ENCODE assay signal across 9 cellular contexts in genomic region chr16:2519711-2520080, GRCh38. TPM values are rescaled to one million over a fixed set of nuclear protein-coding genes. Genes with fewer than 3 reads are reported as not detected.
DNase-seq lines count a peak whose midpoint lies in the region; ATAC-seq, FAIRE-seq and TF ChIP-seq lines count a peak whose summit lies in the region.
"Had no signal": no experiment of that assay in that cellular context is flagged by ENCODE, and none has a peak within 500 bp of the region (broad histone marks: within the 10 kb centered on the region; RNA-seq: fewer than 3 reads in every experiment).

No MANE protein-coding gene starts in this region.

- H3K4me3 Mint-ChIP-seq in activated naive CD8-positive, alpha-beta T cell, result peak overlapping the region; percentile 81
- H3K4me3 Mint-ChIP-seq in immature natural killer cell, result peak overlapping the region; percentile 77 to 89 (median 83)

- TF ChIP-seq EP300 in stomach (IDR thresholded peaks at IDR 0.05), result no peak

- H3K27me3 ChIP-seq in HUES48 (ENCODE audit: control insufficient read depth, insufficient read depth, low read length), result no peaks in the 10 kb centered on the region
- H3K27me3 ChIP-seq in stomach, result no peaks in the 10 kb centered on the region

- H3K27ac Mint-ChIP-seq in activated naive CD8-positive, alpha-beta T cell, result peak overlapping the region; percentile 91
- peak overlapping the region; percentile 89 to 95 (median 92) for H3K27ac Mint-ChIP-seq in immature natural killer cell

- 10 to 47% (median 44%) methylated on average over 4 to 22 of the region's 22 CpGs for WGBS in stomach, 5 donors

- no peak for FAIRE-seq in HTR-8/SVneo (lab: Jason Lieb, UNC)

- ATAC-seq in GM18520 (IDR thresholded peaks at IDR 0.05; ENCODE audit: unreplicated experiment), result no peak
- no peak for ATAC-seq in GM18505 (IDR thresholded peaks at IDR 0.05; ENCODE audit: unreplicated experiment)
- no peak for ATAC-seq in left lobe of liver

- no peak for TF ChIP-seq POLR2A in stomach (IDR thresholded peaks at IDR 0.05)
- no peak for TF ChIP-seq POLR2A in GM18505 (IDR thresholded peaks at IDR 0.05; ENCODE audit: borderline replicate concordance, extremely low read depth, insufficient read depth, insufficient read length)

- TF ChIP-seq CTCF in stomach (IDR thresholded peaks at IDR 0.05), result no peak

- H3K9me3 ChIP-seq in HUES48 (ENCODE audit: control insufficient read depth, insufficient read depth, low read length) (no peaks in the 10 kb centered on the region), stomach (no peaks in the 10 kb centered on the region)

- peaks cover 25% of the 10 kb centered on the region for H3K36me3 ChIP-seq in HUES48 (ENCODE audit: control insufficient read depth, insufficient read depth, low read length)
- peaks cover 12 to 41% (median 36%) of the 10 kb centered on the region in 4 donors for H3K36me3 ChIP-seq in stomach

- H3K27me3 Mint-ChIP-seq in activated naive CD8-positive, alpha-beta T cell, result no peaks in the 10 kb centered on the region
- peaks cover 27 to 52% (median 44%) of the 10 kb centered on the region in 3 donors for H3K27me3 Mint-ChIP-seq in immature natural killer cell (ENCODE audit: low read depth in 3 of 3)

- no peak overlapping the region for H3K9ac ChIP-seq in HUES48 (ENCODE audit: low read depth, low read length)

- DNase-seq in immature natural killer cell, result no peak
- DNase-seq in stomach, result no peak
- DNase-seq in HTR-8/SVneo (ENCODE audit: insufficient read length, low spot score), result no peak
- DNase-seq in left lobe of liver (ENCODE audit: low spot score), result no peak

- H3K27ac ChIP-seq in HUES48 (ENCODE audit: low read depth, low read length), result peak overlapping the region; percentile 51
- peak overlapping the region; percentile 52 to 99 (median 99) for H3K27ac ChIP-seq in stomach

- peaks cover 11% of the 10 kb centered on the region; the same call in 1 of the 2 replicates for H3K4me1 ChIP-seq in HUES48 (ENCODE audit: control insufficient read depth, insufficient read depth, low read length)
- H3K4me1 ChIP-seq in stomach, result peaks cover 60 to 85% (median 72%) of the 10 kb centered on the region in 4 donors

- H3K4me1 Mint-ChIP-seq in activated naive CD8-positive, alpha-beta T cell (ENCODE audit: low read depth), result peaks cover 53% of the 10 kb centered on the region
- H3K4me1 Mint-ChIP-seq in immature natural killer cell, result peaks cover 59 to 61% of the 10 kb centered on the region in 2 donors

- H3K9me3 Mint-ChIP-seq in activated naive CD8-positive, alpha-beta T cell (ENCODE audit: low read depth), result no peaks in the 10 kb centered on the region
- H3K9me3 Mint-ChIP-seq in immature natural killer cell, result no peaks in the 10 kb centered on the region

- intact Hi-C loops in stomach (cut with DNase I; ENCODE audit: low total_unique reads), result no loop called here

- peak overlapping the region; percentile 46; the same call in 1 of the 2 replicates for H3K4me3 ChIP-seq in HUES48 (ENCODE audit: low read depth, low read length)
- H3K4me3 ChIP-seq in stomach, result peak overlapping the region; percentile 61 to 75 (median 72)

- no peaks in the 10 kb centered on the region for H3K36me3 Mint-ChIP-seq in activated naive CD8-positive, alpha-beta T cell
- peaks cover 4 to 12% (median 6%) of the 10 kb centered on the region in 3 donors for H3K36me3 Mint-ChIP-seq in immature natural killer cell

RNA-seq across cellular contexts. Expression of gene AMDHD2, which starts 0.5 kb away (rescaled TPM):
- 10 to 100 TPM; 13.7 to 18.6 (median 13.9) TPM for polyA plus RNA-seq in immature natural killer cell
- 10 to 100 TPM; 13.4 to 76.8 (median 28.7) TPM for total RNA-seq in stomach
- 10 to 100 TPM; 17.2 to 24.7 (median 21.1) TPM for polyA plus RNA-seq in stomach
- total RNA-seq in left lobe of liver, result 22.2 TPM

RNA-seq across cellular contexts. Expression of gene ATP6V0C, which starts 5.9 kb away (rescaled TPM):
- polyA plus RNA-seq in immature natural killer cell, result 100 to 1,000 TPM in 1 of 3 donors, 10 to 100 TPM in 2; 70.9 to 116 (median 90.8) TPM
- total RNA-seq in stomach, result 100 to 1,000 TPM in 2 of 5 donors, 10 to 100 TPM in 2, 1 to 10 TPM in 1; 8.1 to 169 (median 68.3) TPM
- 100 to 1,000 TPM in 1 of 3 donors, 10 to 100 TPM in 2; 49.8 to 113 (median 82.3) TPM for polyA plus RNA-seq in stomach
- 87.0 TPM for total RNA-seq in left lobe of liver

RNA-seq across cellular contexts. Expression of gene CEMP1, which starts 11.5 kb away (rescaled TPM):
- polyA plus RNA-seq in immature natural killer cell (1 to 10 TPM in 2 of 3 donors, under 1 TPM in 1; 0.90 to 3.0 (median 3.0) TPM), stomach (under 1 TPM in 2 of 3 donors, not detected in 1; 0.43 to 0.61 TPM)
- total RNA-seq in stomach (under 1 TPM in 1 of 5 donors, not detected in 4; 0.58 TPM), left lobe of liver (0.20 TPM)
- total RNA-seq: dermis microvascular lymphatic vessel endothelial cell had no signal

RNA-seq across cellular contexts. Expression of gene PDPK1, which starts 18.1 kb away (rescaled TPM):
- polyA plus RNA-seq in immature natural killer cell (10 to 100 TPM; 26.3 to 48.8 (median 27.1) TPM), stomach (10 to 100 TPM in 1 of 3 donors, 1 to 10 TPM in 2; 7.0 to 18.3 (median 9.2) TPM)
- total RNA-seq in stomach (10 to 100 TPM; 18.7 to 86.9 (median 33.4) TPM), left lobe of liver (27.4 TPM)

RNA-seq across cellular contexts. Expression of gene TBC1D24, which starts 44.8 kb away (rescaled TPM):
- polyA plus RNA-seq in immature natural killer cell, result 1 to 10 TPM; 1.1 to 4.5 (median 2.4) TPM
- total RNA-seq in stomach, result 10 to 100 TPM in 4 of 5 donors, 1 to 10 TPM in 1; 5.0 to 35.6 (median 18.7) TPM
- 1 to 10 TPM; 3.2 to 4.2 (median 3.4) TPM for polyA plus RNA-seq in stomach
- 32.5 TPM for total RNA-seq in left lobe of liver
